8 cellular contexts compared by ENCODE assay signal in genomic region chr14:102928412-102929348, GRCh38. TPM values are rescaled to one million over a fixed set of nuclear protein-coding genes. Genes with fewer than 3 reads are reported as not detected.
A peak's percentile ranks its signal among the peaks of the same experiment; 100 is the strongest.
DNase-seq lines count a peak whose midpoint lies in the region; ATAC-seq and TF ChIP-seq lines count a peak whose summit lies in the region.

No MANE protein-coding gene starts in this region.

- DNase-seq in CD8-positive, alpha-beta memory T cell = peak; percentile 71 to 89 (median 77)
- DNase-seq in GM23248 (peak; percentile 55), NCI-H2171 treated with DMSO at 0.1 percent for 48 hours (lab: John Stamatoyannopoulos, UW) (peak; percentile 90), activated T-cell treated with anti-CD3 and anti-CD28 coated beads for 1 hour (ENCODE audit: low read depth) (peak; percentile 75), fibroblast of pulmonary artery (ENCODE audit: low read depth) (peak; percentile 45), trophoblast cell (peak; percentile 24 to 46), upper lobe of right lung (peak; percentile 95), cerebellum (ENCODE audit: low spot score) (no peak)

- no peaks in the 10 kb centered on the region for H3K36me3 Mint-ChIP-seq in CD8-positive, alpha-beta memory T cell

- H3F3A ChIP-seq in GM23248 (ENCODE audit: insufficient read depth) = no peaks in the 10 kb centered on the region

- no peak overlapping the region for H3K27ac ChIP-seq in CD8-positive, alpha-beta memory T cell (ENCODE audit: low read depth, low read length)
- H3K27ac ChIP-seq in GM23248 = no peak overlapping the region
- no peak overlapping the region for H3K27ac ChIP-seq in trophoblast cell (ENCODE audit: low read depth, low read length)
- H3K27ac ChIP-seq in upper lobe of right lung = peak overlapping the region; percentile 83

- H3K36me3 ChIP-seq in CD8-positive, alpha-beta memory T cell (ENCODE audit: insufficient read depth, low read length) = no peaks in the 10 kb centered on the region
- H3K36me3 ChIP-seq in GM23248 (ENCODE audit: low read depth) (peaks cover 5% of the 10 kb centered on the region; the same call in 1 of the 2 replicates), trophoblast cell (ENCODE audit: control insufficient read depth in 1 of 2, insufficient read depth in 2 of 2, low read length in 2 of 2) (peaks cover 15 to 19% of the 10 kb centered on the region in 2 experiments), upper lobe of right lung (peaks cover 9% of the 10 kb centered on the region)

- H2AFZ ChIP-seq in GM23248 (peak overlapping the region; percentile 22; the same call in 1 of the 2 replicates), trophoblast cell (ENCODE audit: insufficient read depth, low read length, poor library complexity) (peak overlapping the region; percentile 73)

- intact Hi-C loops in upper lobe of right lung (cut with DNase I) = no loop called here

- no peaks in the 10 kb centered on the region for H3K9me3 Mint-ChIP-seq in CD8-positive, alpha-beta memory T cell

- H3K79me1 ChIP-seq in trophoblast cell (ENCODE audit: low read length) = peaks cover 3% of the 10 kb centered on the region

- peaks cover 10 to 26% of the 10 kb centered on the region in 2 donors for H3K27me3 Mint-ChIP-seq in CD8-positive, alpha-beta memory T cell

- no peak for TF ChIP-seq CTCF in fibroblast of pulmonary artery (IDR thresholded peaks at IDR 0.05; ENCODE audit: low read length, missing control alignments)
- TF ChIP-seq CTCF in upper lobe of right lung (IDR thresholded peaks at IDR 0.05) = no peak

- H4K20me1 ChIP-seq in GM23248 (ENCODE audit: insufficient read depth) = no peaks in the 10 kb centered on the region

- H3K4me1 Mint-ChIP-seq in CD8-positive, alpha-beta memory T cell = peaks cover 5 to 33% (median 7%) of the 10 kb centered on the region in 3 donors

- H4K12ac ChIP-seq in trophoblast cell (ENCODE audit: low read depth, low read length) = peak overlapping the region; percentile 34

- H3K9me2 ChIP-seq in GM23248 (ENCODE audit: insufficient read depth) = no peaks in the 10 kb centered on the region

- no peak overlapping the region for H3K4ac ChIP-seq in trophoblast cell (ENCODE audit: low read depth, low read length)

- no peak overlapping the region for H2BK120ac ChIP-seq in trophoblast cell (ENCODE audit: insufficient read depth, low read length, poor library complexity)

- peak; percentile 86 for ATAC-seq in upper lobe of right lung

- H4K91ac ChIP-seq in trophoblast cell (ENCODE audit: low read depth, low read length) = no peak overlapping the region

- peaks cover 4% of the 10 kb centered on the region for H3K27me3 ChIP-seq in CD8-positive, alpha-beta memory T cell (ENCODE audit: insufficient read depth, low read length, poor library complexity, severe bottlenecking)
- H3K27me3 ChIP-seq in GM23248 (replicated peaks; ENCODE audit: insufficient read depth) = peaks cover 25% of the 10 kb centered on the region
- peaks cover 33% of the 10 kb centered on the region for H3K27me3 ChIP-seq in trophoblast cell (ENCODE audit: insufficient read depth, low read length)
- peaks cover 33% of the 10 kb centered on the region for H3K27me3 ChIP-seq in upper lobe of right lung

- CTCF ChIA-PET in CD8-positive, alpha-beta memory T cell (lab: Charles Lee) = no interaction called here

- no peak overlapping the region for H3K23ac ChIP-seq in trophoblast cell (ENCODE audit: low read length)

- H3K27ac Mint-ChIP-seq in CD8-positive, alpha-beta memory T cell = peak overlapping the region in 3 of 8 donors; percentile 7 to 43 (median 38)

- no peak overlapping the region for H2BK5ac ChIP-seq in trophoblast cell (ENCODE audit: low read depth, low read length, poor library complexity)

- in situ Hi-C loops in GM23248 (cut with MboI) = no loop called here

- no peak overlapping the region for H2BK12ac ChIP-seq in trophoblast cell (ENCODE audit: low read length)

- H2AK5ac ChIP-seq in trophoblast cell (ENCODE audit: low read length) = peak overlapping the region; percentile 22

- H3K4me1 ChIP-seq in CD8-positive, alpha-beta memory T cell (ENCODE audit: insufficient read depth, low read length) = peaks cover 20% of the 10 kb centered on the region
- no peaks in the 10 kb centered on the region for H3K4me1 ChIP-seq in GM23248 (ENCODE audit: insufficient read depth)
- peaks cover 17 to 23% of the 10 kb centered on the region in 2 experiments for H3K4me1 ChIP-seq in trophoblast cell (ENCODE audit: control insufficient read depth in 1 of 2, insufficient read depth in 2 of 2, low read length in 2 of 2)
- H3K4me1 ChIP-seq in upper lobe of right lung = peaks cover 15% of the 10 kb centered on the region

- peak overlapping the region; percentile 45 for H3K14ac ChIP-seq in trophoblast cell (ENCODE audit: low read length)

- H3K4me2 ChIP-seq in GM23248 (ENCODE audit: unreplicated experiment) (peak overlapping the region; percentile 24), trophoblast cell (ENCODE audit: low read length) (peak overlapping the region; percentile 77)

- no peak overlapping the region for H3K9ac ChIP-seq in GM23248
- no peak overlapping the region for H3K9ac ChIP-seq in trophoblast cell (ENCODE audit: low read length)

- peak overlapping the region; percentile 16 for H3K18ac ChIP-seq in trophoblast cell (ENCODE audit: low read length)

- POLR2A ChIA-PET in CD8-positive, alpha-beta memory T cell (lab: Charles Lee) = no interaction called here

- H4K8ac ChIP-seq in trophoblast cell (ENCODE audit: low read depth, low read length) = peak overlapping the region; percentile 33

- no peaks in the 10 kb centered on the region for H3K79me2 ChIP-seq in GM23248 (ENCODE audit: insufficient read depth)
- no peaks in the 10 kb centered on the region for H3K79me2 ChIP-seq in trophoblast cell (ENCODE audit: control insufficient read depth, insufficient read depth, low read length, poor library complexity)

- H3K4me3 Mint-ChIP-seq in CD8-positive, alpha-beta memory T cell = peak overlapping the region; percentile 77 to 91 (median 82)

- 5 to 6% methylated on average over 82 of the region's 111 CpGs for WGBS in GM23248 (ENCODE audit: low coverage in 1 of 2, low lambda C conversion rate in 2 of 2, missing lambda C conversion rate in 2 of 2), 2 experiments
- no CpG with 5 or more reads among the region's 111 CpGs for WGBS in trophoblast cell (ENCODE audit: extremely low coverage, insufficient coverage, insufficient read length)

- H3K9me3 ChIP-seq in CD8-positive, alpha-beta memory T cell (ENCODE audit: low read length) = no peaks in the 10 kb centered on the region
- no peaks in the 10 kb centered on the region for H3K9me3 ChIP-seq in GM23248 (ENCODE audit: low read depth)
- peaks cover 14% of the 10 kb centered on the region for H3K9me3 ChIP-seq in trophoblast cell (ENCODE audit: insufficient read depth, low read depth, low read length)
- H3K9me3 ChIP-seq in upper lobe of right lung = no peaks in the 10 kb centered on the region

- H3K4me3 ChIP-seq in CD8-positive, alpha-beta memory T cell (ENCODE audit: low read length) = peak overlapping the region; percentile 45
- peak overlapping the region; percentile 41 for H3K4me3 ChIP-seq in GM23248
- H3K4me3 ChIP-seq in fibroblast of pulmonary artery (replicated peaks; ENCODE audit: low read depth, low read length) = peak overlapping the region; percentile 39
- H3K4me3 ChIP-seq in trophoblast cell (ENCODE audit: low read depth, low read length) = peak overlapping the region; percentile 67
- peak overlapping the region; percentile 52 for H3K4me3 ChIP-seq in upper lobe of right lung

RNA-seq across cellular contexts. Expression of gene AMN, which starts 6.2 kb away (rescaled TPM):
- under 1 TPM; 0.66 to 0.75 TPM for total RNA-seq in CD8-positive, alpha-beta memory T cell
- polyA plus RNA-seq in CD8-positive, alpha-beta memory T cell = 1.6 TPM
- not detected in 2 replicates for total RNA-seq in GM23248 (2014; rRNA removed; shearing (Covaris generic))
- polyA plus RNA-seq in GM23248 (2016; fragmentation: Nextera tagmentation; extraction: Ambion mirVana) = not detected in 2 replicates
- polyA plus RNA-seq in trophoblast cell (2013) = 0.66 and 0.89 TPM in 2 replicates
- 19.8 TPM for total RNA-seq in upper lobe of right lung
- 0.73 TPM for total RNA-seq in cerebellum

Comparison
In these comparisons a context has a peak if more than half of its experiments do, and no peak if none do; other contexts are left out.
1. RNA of gene AMN, which starts 6.2 kb away (total RNA-seq): 19.8 TPM in upper lobe of right lung (single experiment); 0.66 to 0.75 TPM in CD8-positive, alpha-beta memory T cell, 0.73 TPM in cerebellum (single experiment) and not detected in GM23248; every median in the first group is over 10 times any median in the second.
2. Peak in every context shown above with its lines, with median percentiles within 50 percentile points of each other: H3K4me3 ChIP-seq.